In genomic region chr12:3600951-3601350, GRCh38 we compare ENCODE assay signal across 19 cellular contexts.
DNase-seq lines count a peak whose midpoint lies in the region; ATAC-seq and TF ChIP-seq lines count a peak whose summit lies in the region.
"Had no signal": no experiment of that assay in that cellular context is flagged by ENCODE, and none has a peak within 500 bp of the region (broad histone marks: within the 10 kb centered on the region; RNA-seq: fewer than 3 reads in every experiment).

No MANE protein-coding gene starts in this region.

- H4K20me1 ChIP-seq in osteoblast (ENCODE audit: insufficient read depth, low read length), result no peaks in the 10 kb centered on the region

- H3K4me3 ChIP-seq in left ventricle myocardium inferior, result no peak overlapping the region
- no peak overlapping the region for H3K4me3 ChIP-seq in right atrium auricular region
- no peak overlapping the region for H3K4me3 ChIP-seq in osteoblast (ENCODE audit: insufficient read depth, low read length)
- H3K4me3 ChIP-seq: A549, GM23338 had no signal

- no peaks in the 10 kb centered on the region for H3K79me2 ChIP-seq in osteoblast (ENCODE audit: insufficient read depth, low read length)

- intact Hi-C loops in left ventricle myocardium inferior (cut with micrococcal nuclease), result no loop called here

- no peak for TF ChIP-seq CTCF in left ventricle myocardium inferior (IDR thresholded peaks at IDR 0.05; ENCODE audit: borderline replicate concordance)
- TF ChIP-seq CTCF in right atrium auricular region (IDR thresholded peaks at IDR 0.05), result no peak
- TF ChIP-seq CTCF in glutamatergic neuron (IDR thresholded peaks at IDR 0.05; ENCODE audit: partially characterized antibody, unreplicated experiment), result no peak
- TF ChIP-seq CTCF in osteoblast (IDR thresholded peaks at IDR 0.05; ENCODE audit: extremely low read depth, low read depth, low read length), result no peak

- H3K4me1 ChIP-seq in left ventricle myocardium inferior, result peaks cover 62% of the 10 kb centered on the region
- H3K4me1 ChIP-seq in right atrium auricular region, result peaks cover 0 to 56% of the 10 kb centered on the region in 2 donors
- H3K4me1 ChIP-seq in osteoblast (ENCODE audit: insufficient read depth, low read length), result peaks cover 6% of the 10 kb centered on the region
- H3K4me1 ChIP-seq: A549, Caco-2 had no signal

- H3K4me2 ChIP-seq in osteoblast (ENCODE audit: insufficient read depth, low read length), result no peak overlapping the region
- H3K4me2 ChIP-seq: A549, GM23338 had no signal

- peak overlapping the region; percentile 21 for H3K4me3 Mint-ChIP-seq in glutamatergic neuron (ENCODE audit: unreplicated experiment)
- H3K4me3 Mint-ChIP-seq in stimulated activated effector memory CD8-positive, alpha-beta T cell treated with anti-CD3 and anti-CD28 coated beads, Interleukin-12 subunit alpha, Interleukin-12 subunit beta, amount 100 ng/mL, for 72 hours, result no peak overlapping the region
- no peak overlapping the region for H3K4me3 Mint-ChIP-seq in activated T-cell treated with anti-CD3 and anti-CD28 coated beads, Interleukin-2, amount 50 U/mL, for 24 hours
- H3K4me3 Mint-ChIP-seq: CD4-positive, alpha-beta T cell; GM23338; HFFc6 had no signal

- H3K27ac ChIP-seq in left ventricle myocardium inferior (replicated peaks) (peak overlapping the region; percentile 49), right atrium auricular region (no peak overlapping the region), osteoblast (ENCODE audit: low read depth, low read length) (no peak overlapping the region)
- H3K27ac ChIP-seq: 22Rv1, A549, C4-2B had no signal

- peak overlapping the region; percentile 65 for H3K27ac Mint-ChIP-seq in glutamatergic neuron (ENCODE audit: unreplicated experiment)
- peak overlapping the region; percentile 18 for H3K27ac Mint-ChIP-seq in stimulated activated effector memory CD8-positive, alpha-beta T cell treated with anti-CD3 and anti-CD28 coated beads, Interleukin-12 subunit alpha, Interleukin-12 subunit beta, amount 100 ng/mL, for 72 hours
- no peak overlapping the region for H3K27ac Mint-ChIP-seq in activated T-cell treated with anti-CD3 and anti-CD28 coated beads, Interleukin-2, amount 50 U/mL, for 24 hours
- H3K27ac Mint-ChIP-seq: CD4-positive, alpha-beta T cell; GM23338; HFFc6 had no signal

- H3K27me3 Mint-ChIP-seq in glutamatergic neuron (ENCODE audit: unreplicated experiment), result peaks cover 10% of the 10 kb centered on the region
- H3K27me3 Mint-ChIP-seq in activated T-cell treated with anti-CD3 and anti-CD28 coated beads, Interleukin-2, amount 50 U/mL, for 24 hours, result no peaks in the 10 kb centered on the region
- H3K27me3 Mint-ChIP-seq: CD4-positive, alpha-beta T cell had no signal

- H3K36me3 ChIP-seq in left ventricle myocardium inferior (no peaks in the 10 kb centered on the region), right atrium auricular region (no peaks in the 10 kb centered on the region), osteoblast (ENCODE audit: insufficient read depth, low read length) (no peaks in the 10 kb centered on the region)

- ATAC-seq in stimulated activated effector memory CD8-positive, alpha-beta T cell treated with anti-CD3 and anti-CD28 coated beads, Interleukin-12 subunit alpha, Interleukin-12 subunit beta, amount 100 ng/mL, for 72 hours, result no peak
- ATAC-seq in GM18907 (IDR thresholded peaks at IDR 0.05; ENCODE audit: unreplicated experiment), result no peak
- ATAC-seq in HG02759 (IDR thresholded peaks at IDR 0.05; ENCODE audit: unreplicated experiment), result no peak
- ATAC-seq: A549, HCT116 had no signal

- H3K4me1 Mint-ChIP-seq in glutamatergic neuron (ENCODE audit: low read depth, unreplicated experiment), result peaks cover 61% of the 10 kb centered on the region
- peaks cover 17% of the 10 kb centered on the region for H3K4me1 Mint-ChIP-seq in stimulated activated effector memory CD8-positive, alpha-beta T cell treated with anti-CD3 and anti-CD28 coated beads, Interleukin-12 subunit alpha, Interleukin-12 subunit beta, amount 100 ng/mL, for 72 hours
- peaks cover 2% of the 10 kb centered on the region for H3K4me1 Mint-ChIP-seq in activated T-cell treated with anti-CD3 and anti-CD28 coated beads, Interleukin-2, amount 50 U/mL, for 24 hours (ENCODE audit: low read depth)

- H3K9me3 Mint-ChIP-seq in glutamatergic neuron (ENCODE audit: unreplicated experiment), result peaks cover 3% of the 10 kb centered on the region
- H3K9me3 Mint-ChIP-seq in stimulated activated effector memory CD8-positive, alpha-beta T cell treated with anti-CD3 and anti-CD28 coated beads, Interleukin-12 subunit alpha, Interleukin-12 subunit beta, amount 100 ng/mL, for 72 hours, result no peaks in the 10 kb centered on the region
- H3K9me3 Mint-ChIP-seq in activated T-cell treated with anti-CD3 and anti-CD28 coated beads, Interleukin-2, amount 50 U/mL, for 24 hours, result no peaks in the 10 kb centered on the region
- H3K9me3 Mint-ChIP-seq: CD4-positive, alpha-beta T cell; GM23338; HFFc6 had no signal

- no peaks in the 10 kb centered on the region for H3K36me3 Mint-ChIP-seq in glutamatergic neuron (ENCODE audit: unreplicated experiment)
- peaks cover 11% of the 10 kb centered on the region for H3K36me3 Mint-ChIP-seq in stimulated activated effector memory CD8-positive, alpha-beta T cell treated with anti-CD3 and anti-CD28 coated beads, Interleukin-12 subunit alpha, Interleukin-12 subunit beta, amount 100 ng/mL, for 72 hours
- no peaks in the 10 kb centered on the region for H3K36me3 Mint-ChIP-seq in activated T-cell treated with anti-CD3 and anti-CD28 coated beads, Interleukin-2, amount 50 U/mL, for 24 hours (ENCODE audit: low read depth)

- DNase-seq in left ventricle myocardium inferior (no peak), right atrium auricular region (ENCODE audit: low spot score) (no peak), glutamatergic neuron (no peak), osteoblast (ENCODE audit: insufficient read length, low spot score, missing footprints) (peak; percentile 66)
- DNase-seq in stimulated activated effector memory CD8-positive, alpha-beta T cell treated with anti-CD3 and anti-CD28 coated beads, Interleukin-12 subunit alpha, Interleukin-12 subunit beta, amount 100 ng/mL, for 72 hours (ENCODE audit: low spot score in 2 of 2), result no peak
- DNase-seq in activated T-cell treated with anti-CD3 and anti-CD28 coated beads, Interleukin-2, amount 50 U/mL, for 24 hours, result no peak
- DNase-seq: AML-193; Caco-2; CD4-positive, alpha-beta T cell; H7; HFFc6; IMR-90 had no signal

- H2AFZ ChIP-seq in osteoblast (ENCODE audit: low read length), result no peak overlapping the region
- H2AFZ ChIP-seq: GM23338 had no signal

- no peaks in the 10 kb centered on the region for H3K9me3 ChIP-seq in left ventricle myocardium inferior (replicated peaks)
- H3K9me3 ChIP-seq in right atrium auricular region, result no peaks in the 10 kb centered on the region
- H3K9me3 ChIP-seq in osteoblast (ENCODE audit: low read depth, low read length), result no peaks in the 10 kb centered on the region
- H3K9me3 ChIP-seq: A549, Caco-2 had no signal

- H3K27me3 ChIP-seq in left ventricle myocardium inferior (ENCODE audit: low read depth) (peaks cover 24% of the 10 kb centered on the region), right atrium auricular region (no peaks in the 10 kb centered on the region), osteoblast (ENCODE audit: insufficient read depth, low read length) (peaks cover 19% of the 10 kb centered on the region)
